ENCODE assay signal across 2 cellular contexts in the genomic region with DNA sequence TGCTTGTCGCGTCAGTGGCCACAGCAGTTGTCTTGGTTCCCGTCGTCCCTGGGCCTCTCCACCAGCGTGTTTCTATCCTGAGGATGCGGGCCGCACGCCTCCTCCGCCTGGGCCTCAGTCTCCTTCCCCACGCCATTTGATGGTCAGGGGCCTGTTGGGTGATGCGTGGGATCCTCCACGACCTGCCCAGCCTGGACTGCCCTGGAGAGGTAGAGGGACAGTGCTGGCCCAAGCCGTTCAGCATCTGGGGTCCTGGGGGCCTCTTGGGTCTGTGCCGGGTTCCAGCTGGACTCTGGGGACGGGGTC.
TF ChIP-seq lines count a peak whose summit lies in the region.

No MANE protein-coding gene starts in this region.

TF ChIP-seq in HepG2, 621 proteins besides CTCF, POLR2A, EP300 and RAD21:
- peak; percentile 64 for TF ChIP-seq AGO2 (optimal IDR thresholded peaks at IDR 0.05; ENCODE audit: low read depth, low read length)
- TF ChIP-seq, protein P1, sequence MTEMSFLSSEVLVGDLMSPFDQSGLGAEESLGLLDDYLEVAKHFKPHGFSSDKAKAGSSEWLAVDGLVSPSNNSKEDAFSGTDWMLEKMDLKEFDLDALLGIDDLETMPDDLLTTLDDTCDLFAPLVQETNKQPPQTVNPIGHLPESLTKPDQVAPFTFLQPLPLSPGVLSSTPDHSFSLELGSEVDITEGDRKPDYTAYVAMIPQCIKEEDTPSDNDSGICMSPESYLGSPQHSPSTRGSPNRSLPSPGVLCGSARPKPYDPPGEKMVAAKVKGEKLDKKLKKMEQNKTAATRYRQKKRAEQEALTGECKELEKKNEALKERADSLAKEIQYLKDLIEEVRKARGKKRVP (CRISPR knock-in tag; IDR thresholded peaks at IDR 0.05) = no peak

TF ChIP-seq in SK-N-SH treated with all-trans-retinoic acid at 6 μM for 48 hours, 23 proteins besides CTCF, POLR2A, EP300 and RAD21:
- TF ChIP-seq TCF4 (CRISPR knock-in tag; IDR thresholded peaks at IDR 0.05; ENCODE audit: borderline replicate concordance) = no peak
- TF ChIP-seq ZFP3 (CRISPR knock-in tag; IDR thresholded peaks at IDR 0.05) = no peak
- TF ChIP-seq ESRRG (CRISPR knock-in tag; IDR thresholded peaks at IDR 0.05) = no peak
- TF ChIP-seq PPARA (CRISPR knock-in tag; IDR thresholded peaks at IDR 0.05; ENCODE audit: borderline replicate concordance) = no peak
- TF ChIP-seq ZNF8 (CRISPR knock-in tag; IDR thresholded peaks at IDR 0.05) = no peak
- TF ChIP-seq ZC3H10 (CRISPR knock-in tag; IDR thresholded peaks at IDR 0.05) = no peak
- no peak for TF ChIP-seq CSRNP3 (CRISPR knock-in tag; IDR thresholded peaks at IDR 0.05)
- no peak for TF ChIP-seq ZNF70 (CRISPR knock-in tag; IDR thresholded peaks at IDR 0.05)
- no peak for TF ChIP-seq ZFP30 (CRISPR knock-in tag; IDR thresholded peaks at IDR 0.05)
- TF ChIP-seq TSHZ2 (CRISPR knock-in tag; IDR thresholded peaks at IDR 0.05) = no peak
- TF ChIP-seq TOX (CRISPR knock-in tag; IDR thresholded peaks at IDR 0.05; ENCODE audit: borderline replicate concordance) = no peak
- no peak for TF ChIP-seq GLIS3 (CRISPR knock-in tag; IDR thresholded peaks at IDR 0.05)
- no peak for TF ChIP-seq PATZ1 (CRISPR knock-in tag; IDR thresholded peaks at IDR 0.05; ENCODE audit: borderline replicate concordance)
- TF ChIP-seq CSDC2 (CRISPR knock-in tag; IDR thresholded peaks at IDR 0.05) = no peak
- no peak for TF ChIP-seq OSR1 (CRISPR knock-in tag; IDR thresholded peaks at IDR 0.05)
- no peak for TF ChIP-seq POU6F1 (CRISPR knock-in tag; IDR thresholded peaks at IDR 0.05; ENCODE audit: borderline replicate concordance, low read depth)
- TF ChIP-seq ISL1 (CRISPR knock-in tag; IDR thresholded peaks at IDR 0.05) = no peak
- no peak for TF ChIP-seq SNAI2 (CRISPR knock-in tag; IDR thresholded peaks at IDR 0.05)
